In the genomic region with DNA sequence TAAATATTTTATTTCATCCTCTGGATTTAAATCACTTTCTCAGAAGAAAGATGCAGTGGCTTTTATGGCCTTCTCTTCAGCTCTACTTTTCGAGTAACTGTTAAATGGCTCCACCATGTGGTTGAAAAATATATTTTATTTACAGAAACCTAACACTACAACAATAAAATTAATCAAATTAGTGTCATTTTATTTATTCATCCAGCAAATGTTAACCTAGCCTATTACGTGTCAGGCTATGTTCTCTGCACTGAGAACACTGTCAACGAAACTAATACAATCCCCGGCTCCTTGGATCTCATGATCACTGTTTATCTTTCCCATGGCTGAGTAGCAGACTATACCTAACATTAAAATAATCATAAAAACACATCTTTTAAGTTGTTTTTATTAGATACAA, we compare ENCODE assay signal across 8 cellular contexts.
DNase-seq lines count a peak whose midpoint lies in the region; ATAC-seq, FAIRE-seq and TF ChIP-seq lines count a peak whose summit lies in the region.

No MANE protein-coding gene starts in this region.

- no peak overlapping the region for H4K8ac ChIP-seq in mesenchymal stem cell (ENCODE audit: low read length)

- no peak overlapping the region for H3K4me3 ChIP-seq in GM12878
- no peak overlapping the region for H3K4me3 ChIP-seq in mesenchymal stem cell (ENCODE audit: insufficient read depth in 1 of 2, low read depth in 1 of 2, low read length in 2 of 2)

- H3K4ac ChIP-seq in mesenchymal stem cell (ENCODE audit: low read depth in 1 of 2, low read length in 2 of 2), result no peak overlapping the region

- TF ChIP-seq EP300 in GM12878 (IDR thresholded peaks at IDR 0.05; ENCODE audit: borderline replicate concordance in 1 of 2, control insufficient read depth in 1 of 2, low read depth in 2 of 2, low read length in 2 of 2), result no peak

- 12% methylated on average over 4 of the region's 4 CpGs for WGBS in GM12878 (ENCODE audit: insufficient coverage, insufficient replicate concordance, low lambda C conversion rate, missing lambda C conversion rate)
- WGBS in mesenchymal stem cell, result 45% methylated on average over 3 of the region's 4 CpGs

- H3K27ac ChIP-seq in CD4-positive, alpha-beta T cell (ENCODE audit: low read depth, low read length), result no peak overlapping the region
- H3K27ac ChIP-seq in GM12878 (ENCODE audit: control insufficient read depth, insufficient read depth) (no peak overlapping the region), mesenchymal stem cell (ENCODE audit: low read length, poor library complexity, severe bottlenecking) (no peak overlapping the region)

- no peak overlapping the region for H2BK5ac ChIP-seq in mesenchymal stem cell (ENCODE audit: low read depth, low read length, poor library complexity, severe bottlenecking)

- no peak for ATAC-seq in CD4-positive, alpha-beta T cell (ENCODE audit: poor library complexity)
- peak; percentile 76 for ATAC-seq in GM12878
- ATAC-seq in GM21737 (IDR thresholded peaks at IDR 0.05; ENCODE audit: unreplicated experiment), result no peak
- ATAC-seq in HG03108 (IDR thresholded peaks at IDR 0.05; ENCODE audit: unreplicated experiment), result no peak

- no peak overlapping the region for H4K91ac ChIP-seq in mesenchymal stem cell (ENCODE audit: low read length)

- H2BK15ac ChIP-seq in mesenchymal stem cell (ENCODE audit: low read depth, poor library complexity, severe bottlenecking), result no peak overlapping the region

- H3K9me3 ChIP-seq in CD4-positive, alpha-beta T cell (ENCODE audit: control insufficient read depth, low read length), result no peaks in the 10 kb centered on the region
- H3K9me3 ChIP-seq in GM12878 (replicated peaks; ENCODE audit: control insufficient read depth, insufficient read depth, low read length) (no peaks in the 10 kb centered on the region), mesenchymal stem cell (ENCODE audit: control insufficient read depth, low read length) (no peaks in the 10 kb centered on the region)

- SMC1A ChIA-PET in GM12878 (lab: Charles Lee; ENCODE audit: uncharacterized antibody, unreplicated experiment), result interaction anchor here (0.6 to 6.6 kb wide), 11 partner anchors 10 to 1090 kb away, joined by 3 to 94 read pairs (median 4); no protein-coding TSS in a partner anchor

- H3K4me2 ChIP-seq in GM12878 (ENCODE audit: control insufficient read depth, insufficient read depth), result no peak overlapping the region
- no peak overlapping the region for H3K4me2 ChIP-seq in mesenchymal stem cell (ENCODE audit: low read length, poor library complexity, severe bottlenecking)

- no peak overlapping the region for H2AK5ac ChIP-seq in mesenchymal stem cell (ENCODE audit: low read length, severe bottlenecking)

- H3K79me2 ChIP-seq in GM12878 (ENCODE audit: control insufficient read depth, insufficient read depth, low read length), result no peaks in the 10 kb centered on the region

- no peaks in the 10 kb centered on the region for H3K27me3 Mint-ChIP-seq in CD4-positive, alpha-beta T cell

- no peaks in the 10 kb centered on the region for H3K27me3 ChIP-seq in CD4-positive, alpha-beta T cell (ENCODE audit: control insufficient read depth, insufficient read depth, low read length)
- H3K27me3 ChIP-seq in GM12878 (replicated peaks in 1 of 2; ENCODE audit: control insufficient read depth in 2 of 2, insufficient read depth in 2 of 2, low read length in 1 of 2) (no peaks in the 10 kb centered on the region), mesenchymal stem cell (ENCODE audit: control insufficient read depth in 1 of 2, insufficient read depth in 1 of 2, low read length in 2 of 2) (no peaks in the 10 kb centered on the region)

- TF ChIP-seq RAD21 in GM12878 (IDR thresholded peaks at IDR 0.05; ENCODE audit: insufficient read depth, low read depth, low read length), result peak; percentile 66

- RAD21 ChIA-PET in GM12878 (lab: Charles Lee; ENCODE audit: unreplicated experiment), result interaction anchor here (1.0 to 4.2 kb wide), 6 partner anchors 10 to 667 kb away, joined by 3 to 68 read pairs (median 4); no protein-coding TSS in a partner anchor

- no peak for TF ChIP-seq POLR2A in GM12878 (IDR thresholded peaks at IDR 0.05; ENCODE audit: low read depth, low read length)

- no peaks in the 10 kb centered on the region for H3K36me3 ChIP-seq in GM12878 (ENCODE audit: control insufficient read depth in 2 of 2, insufficient read depth in 2 of 2, low read length in 1 of 2)
- no peaks in the 10 kb centered on the region for H3K36me3 ChIP-seq in mesenchymal stem cell (ENCODE audit: control insufficient read depth in 1 of 2, insufficient read depth in 2 of 2, low read depth in 1 of 2, low read length in 2 of 2)

- no peak for FAIRE-seq in GM12878 (lab: Jason Lieb, UNC)

- H2BK12ac ChIP-seq in mesenchymal stem cell (ENCODE audit: low read length in 2 of 2), result no peak overlapping the region

- CTCF ChIA-PET in CD4-positive, alpha-beta T cell (lab: Charles Lee), result no interaction called here
- CTCF ChIA-PET in GM12878 (lab: Yijun Ruan, JAX), result interaction anchor here (0.6 to 8.0 kb wide), 19 partner anchors 9 to 1091 kb away, joined by 3 to 179 read pairs (median 4); no protein-coding TSS in a partner anchor

- no peak overlapping the region for H3K14ac ChIP-seq in mesenchymal stem cell (ENCODE audit: low read length in 2 of 2)

- H3K23ac ChIP-seq in mesenchymal stem cell (ENCODE audit: low read length in 2 of 2), result no peak overlapping the region

- POLR2A ChIA-PET in CD4-positive, alpha-beta T cell (lab: Charles Lee), result no interaction called here
- POLR2A ChIA-PET in GM12878 (lab: Charles Lee), result no interaction called here

- no peak overlapping the region for H3K4me3 Mint-ChIP-seq in CD4-positive, alpha-beta T cell

- no peaks in the 10 kb centered on the region for H3K4me1 Mint-ChIP-seq in CD4-positive, alpha-beta T cell (ENCODE audit: low read depth)

- H3K36me3 Mint-ChIP-seq in CD4-positive, alpha-beta T cell (ENCODE audit: low read depth), result no peaks in the 10 kb centered on the region

- BruUV-seq in GM12878 (replicated peaks; lab: Mats Ljungman, UMichigan), result no TSS peak

- H3K9me3 Mint-ChIP-seq in CD4-positive, alpha-beta T cell, result no peaks in the 10 kb centered on the region

- no peaks in the 10 kb centered on the region for H3K79me1 ChIP-seq in mesenchymal stem cell (replicated peaks; ENCODE audit: low read length, poor library complexity, severe bottlenecking)

- TF ChIP-seq CTCF in CD4-positive, alpha-beta T cell (IDR thresholded peaks at IDR 0.05), result peak; percentile 14
- no peak for TF ChIP-seq CTCF in GM20000 (IDR thresholded peaks at IDR 0.05; ENCODE audit: extremely low read depth, missing control alignments)
- peak in 2 of 3 experiments; percentile 26 to 49; a peak in 3 of 6 replicates for TF ChIP-seq CTCF in GM12878 (IDR thresholded peaks at IDR 0.05 in 2 of 3, conservative IDR thresholded peaks at IDR 0.05 in 1 of 3; ENCODE audit: control insufficient read depth in 2 of 3, extremely low read depth in 1 of 3, insufficient read depth in 1 of 3, low read depth in 3 of 3, low read length in 3 of 3)

- no peak overlapping the region for H3K9ac ChIP-seq in GM12878 (ENCODE audit: control insufficient read depth, insufficient read depth, low read length)
- H3K9ac ChIP-seq in mesenchymal stem cell (ENCODE audit: low read length), result no peak overlapping the region

- H2BK120ac ChIP-seq in mesenchymal stem cell (ENCODE audit: low read depth, low read length), result no peak overlapping the region

- no peak overlapping the region for H3K18ac ChIP-seq in mesenchymal stem cell (ENCODE audit: low read depth in 1 of 2, low read length in 2 of 2)

- DNase-seq in CD4-positive, alpha-beta T cell, result no peak
- DNase-seq in GM20000 (ENCODE audit: low spot score) (peak; percentile 21), NCI-H1417 (lab: John Stamatoyannopoulos, UW) (peak; percentile 31 to 73 (median 42)), GM12878 (ENCODE audit: low read depth, low spot score) (no peak), mesenchymal stem cell (peak; percentile 32)
- no peak for DNase-seq in activated CD4-positive, alpha-beta T cell treated with anti-CD3 and anti-CD28 coated beads, Interleukin-2, amount 50 U/mL, for 4 hours

- H2AFZ ChIP-seq in GM12878 (ENCODE audit: control insufficient read depth, low read depth, low read length) (no peak overlapping the region), mesenchymal stem cell (ENCODE audit: low read depth, low read length) (no peak overlapping the region)

- no peak overlapping the region for H3K27ac Mint-ChIP-seq in CD4-positive, alpha-beta T cell

- in situ Hi-C loops in GM12878 (cut with MboI), result loop anchor here (5.0 to 10.0 kb wide), 2 partner anchors 166 to 239 kb away; no protein-coding TSS in a partner anchor

- H3K4me1 ChIP-seq in GM12878 (ENCODE audit: control insufficient read depth, insufficient read depth, low read length), result no peaks in the 10 kb centered on the region
- no peaks in the 10 kb centered on the region for H3K4me1 ChIP-seq in mesenchymal stem cell (ENCODE audit: control insufficient read depth, insufficient read depth, low read depth, low read length)

- intact Hi-C loops in CD4-positive, alpha-beta T cell (cut with DNase I, micrococcal nuclease), result loop anchor here in 1 of 2 experiments (5.0 kb wide), 1 partner anchor 1084 kb away; no protein-coding TSS in a partner anchor
- intact Hi-C loops in GM12878 (cut with micrococcal nuclease; ENCODE audit: unreplicated experiment), result loop anchor here (1.0 to 5.0 kb wide), 4 partner anchors 167 to 1084 kb away; no protein-coding TSS in a partner anchor

- no peaks in the 10 kb centered on the region for H4K20me1 ChIP-seq in GM12878 (ENCODE audit: control insufficient read depth, insufficient read depth)

TF ChIP-seq in GM12878, 131 proteins besides CTCF, POLR2A, EP300 and RAD21:
- TF ChIP-seq NFIC (IDR thresholded peaks at IDR 0.05; ENCODE audit: low read depth, low read length), result no peak
- no peak for TF ChIP-seq EED (IDR thresholded peaks at IDR 0.05; ENCODE audit: low read depth)
- no peak for TF ChIP-seq CHD4 (IDR thresholded peaks at IDR 0.05)
- TF ChIP-seq TAF1 (IDR thresholded peaks at IDR 0.05; ENCODE audit: borderline replicate concordance, low read depth, low read length), result no peak
- peak; percentile 50; the same call in 1 of the 2 replicates for TF ChIP-seq SMC3 (IDR thresholded peaks at IDR 0.05; ENCODE audit: borderline replicate concordance, low read length)

Comparison
In these comparisons a context has a peak if more than half of its experiments do, and no peak if none do; other contexts are left out.
1. DNase-seq: peak in GM20000 (single experiment), NCI-H1417 (3 of 3) and mesenchymal stem cell (single experiment); none in CD4-positive, alpha-beta T cell (0 of 10), GM12878 (single experiment) and activated CD4-positive, alpha-beta T cell treated with anti-CD3 and anti-CD28 coated beads, Interleukin-2, amount 50 U/mL, for 4 hours (0 of 2).